In genomic region chr15:39887832-39888231, GRCh38 we compare ENCODE assay signal across 8 cellular contexts. TPM values are rescaled to one million over a fixed set of nuclear protein-coding genes. Genes with fewer than 3 reads are reported as not detected.
DNase-seq lines count a peak whose midpoint lies in the region; ATAC-seq and TF ChIP-seq lines count a peak whose summit lies in the region.

No MANE protein-coding gene starts in this region.

- no peaks in the 10 kb centered on the region for H3F3A ChIP-seq in DOHH2 (ENCODE audit: control insufficient read depth, insufficient read depth)

- no peak overlapping the region for H2BK12ac ChIP-seq in mesenchymal stem cell (ENCODE audit: low read length in 2 of 2)

- TF ChIP-seq CTCF in DOHH2 (IDR thresholded peaks at IDR 0.05; ENCODE audit: low read depth, low read length, poor library complexity, severe bottlenecking), result peak; percentile 42
- peak in 1 of 2 donors; percentile 25 for TF ChIP-seq CTCF in suprapubic skin (IDR thresholded peaks at IDR 0.05)

- no peak overlapping the region for H4K91ac ChIP-seq in mesenchymal stem cell (ENCODE audit: low read length)

- H3K23ac ChIP-seq in mesenchymal stem cell (ENCODE audit: low read length in 2 of 2), result no peak overlapping the region

- no peaks in the 10 kb centered on the region for H3K36me3 ChIP-seq in DOHH2 (ENCODE audit: control insufficient read depth, low read length)
- H3K36me3 ChIP-seq in mesenchymal stem cell (ENCODE audit: control insufficient read depth in 1 of 2, insufficient read depth in 2 of 2, low read depth in 1 of 2, low read length in 2 of 2), result peaks cover 0 to 2% of the 10 kb centered on the region in 2 experiments
- H3K36me3 ChIP-seq in suprapubic skin, result no peaks in the 10 kb centered on the region

- no peaks in the 10 kb centered on the region for H3K9me3 ChIP-seq in DOHH2 (ENCODE audit: control insufficient read depth, insufficient read depth, low read length)
- no peaks in the 10 kb centered on the region for H3K9me3 ChIP-seq in mesenchymal stem cell (ENCODE audit: control insufficient read depth, low read length)
- no peaks in the 10 kb centered on the region for H3K9me3 ChIP-seq in suprapubic skin

- no peak overlapping the region for H3K4me2 ChIP-seq in DOHH2 (ENCODE audit: low read length)
- H3K4me2 ChIP-seq in mesenchymal stem cell (ENCODE audit: low read length, poor library complexity, severe bottlenecking), result no peak overlapping the region

- DNase-seq in LHCN-M2 (ENCODE audit: low read depth), result peak; percentile 73
- DNase-seq in cerebellar cortex (ENCODE audit: low spot score), result peak; percentile 46
- DNase-seq in mesenchymal stem cell, result peak; percentile 69
- DNase-seq in suprapubic skin (ENCODE audit: low spot score in 2 of 2), result no peak
- no peak for DNase-seq in NCI-H2029 (lab: John Stamatoyannopoulos, UW)
- no peak for DNase-seq in effector memory CD8-positive, alpha-beta T cell

- ATAC-seq in effector memory CD8-positive, alpha-beta T cell (replicated peaks), result no peak
- no peak for ATAC-seq in HG03432 (IDR thresholded peaks at IDR 0.05; ENCODE audit: unreplicated experiment)

- H3K27me3 ChIP-seq in DOHH2 (ENCODE audit: control insufficient read depth, low read length) (peaks cover 29% of the 10 kb centered on the region), mesenchymal stem cell (ENCODE audit: control insufficient read depth in 1 of 2, insufficient read depth in 1 of 2, low read length in 2 of 2) (no peaks in the 10 kb centered on the region), suprapubic skin (no peaks in the 10 kb centered on the region)

- no peak overlapping the region for H2BK15ac ChIP-seq in mesenchymal stem cell (ENCODE audit: low read depth, poor library complexity, severe bottlenecking)

- no peak overlapping the region for H3K27ac Mint-ChIP-seq in effector memory CD8-positive, alpha-beta T cell

- no peak overlapping the region for H2BK5ac ChIP-seq in mesenchymal stem cell (ENCODE audit: low read depth, low read length, poor library complexity, severe bottlenecking)

- no peak for TF ChIP-seq POLR2A in suprapubic skin (IDR thresholded peaks at IDR 0.05)

- no peaks in the 10 kb centered on the region for H4K20me1 ChIP-seq in DOHH2 (ENCODE audit: control insufficient read depth, insufficient read depth, low read depth, low read length)

- no peak overlapping the region for H2AK5ac ChIP-seq in mesenchymal stem cell (ENCODE audit: low read length, severe bottlenecking)

- H3K27me3 Mint-ChIP-seq in effector memory CD8-positive, alpha-beta T cell, result peaks cover 27 to 35% of the 10 kb centered on the region in 2 donors

- H3K27ac ChIP-seq in DOHH2 (ENCODE audit: low read depth, low read length) (no peak overlapping the region), mesenchymal stem cell (ENCODE audit: low read length, poor library complexity, severe bottlenecking) (no peak overlapping the region), suprapubic skin (no peak overlapping the region)

- H3K9me2 ChIP-seq in DOHH2 (replicated peaks; ENCODE audit: control insufficient read depth, low read length), result no peaks in the 10 kb centered on the region

- no peak overlapping the region for H3K4me3 ChIP-seq in DOHH2 (ENCODE audit: low read length)
- H3K4me3 ChIP-seq in mesenchymal stem cell (ENCODE audit: insufficient read depth in 1 of 2, low read depth in 1 of 2, low read length in 2 of 2), result no peak overlapping the region
- no peak overlapping the region for H3K4me3 ChIP-seq in suprapubic skin

- H3K14ac ChIP-seq in mesenchymal stem cell (ENCODE audit: low read length in 2 of 2), result no peak overlapping the region

- H3K9ac ChIP-seq in mesenchymal stem cell (ENCODE audit: low read length), result no peak overlapping the region

- no peak overlapping the region for H3K4me3 Mint-ChIP-seq in effector memory CD8-positive, alpha-beta T cell

- H3K4ac ChIP-seq in mesenchymal stem cell (ENCODE audit: low read depth in 1 of 2, low read length in 2 of 2), result no peak overlapping the region

- H3K18ac ChIP-seq in mesenchymal stem cell (ENCODE audit: low read depth in 1 of 2, low read length in 2 of 2), result no peak overlapping the region

- H3K9me3 Mint-ChIP-seq in effector memory CD8-positive, alpha-beta T cell, result no peaks in the 10 kb centered on the region

- H2AFZ ChIP-seq in mesenchymal stem cell (ENCODE audit: low read depth, low read length), result no peak overlapping the region

- no peaks in the 10 kb centered on the region for H3K4me1 ChIP-seq in DOHH2 (ENCODE audit: control insufficient read depth, low read length)
- no peaks in the 10 kb centered on the region for H3K4me1 ChIP-seq in mesenchymal stem cell (ENCODE audit: control insufficient read depth, insufficient read depth, low read depth, low read length)
- H3K4me1 ChIP-seq in suprapubic skin, result no peaks in the 10 kb centered on the region

- H3K4me1 Mint-ChIP-seq in effector memory CD8-positive, alpha-beta T cell (ENCODE audit: low read depth in 2 of 2), result no peaks in the 10 kb centered on the region

- peaks cover 32% of the 10 kb centered on the region for H3K79me1 ChIP-seq in mesenchymal stem cell (replicated peaks; ENCODE audit: low read length, poor library complexity, severe bottlenecking)

- no peak for TF ChIP-seq EP300 in suprapubic skin (IDR thresholded peaks at IDR 0.05)

- no peaks in the 10 kb centered on the region for H3K79me2 ChIP-seq in DOHH2 (ENCODE audit: control insufficient read depth, low read length)

- WGBS in mesenchymal stem cell, result no CpG with 5 or more reads among the region's 1 CpG
- WGBS in suprapubic skin, result 29% methylated on average over 1 of the region's 1 CpG

- H4K8ac ChIP-seq in mesenchymal stem cell (ENCODE audit: low read length), result no peak overlapping the region

- no peak overlapping the region for H2BK120ac ChIP-seq in mesenchymal stem cell (ENCODE audit: low read depth, low read length)

- peaks cover 3% of the 10 kb centered on the region for H3K36me3 Mint-ChIP-seq in effector memory CD8-positive, alpha-beta T cell (ENCODE audit: insufficient read depth)

RNA-seq across cellular contexts. Expression of gene GPR176, which starts 32.2 kb away (rescaled TPM):
- 51.9 and 53.3 TPM in 2 replicates for total RNA-seq in LHCN-M2 (2014; rRNA removed)
- polyA plus RNA-seq in LHCN-M2 (2012), result 88.2 TPM
- polyA plus RNA-seq in mesenchymal stem cell (2013, experiment 1 of 2), result 13.3 TPM
- polyA plus RNA-seq in mesenchymal stem cell (2013, experiment 2 of 2), result 13.8 TPM
- 1 to 10 TPM; 1.3 to 4.2 (median 2.1) TPM for total RNA-seq in suprapubic skin

RNA-seq across cellular contexts. Expression of gene EIF2AK4, which starts 46.1 kb away (rescaled TPM):
- 83.7 and 94.0 TPM in 2 replicates for total RNA-seq in LHCN-M2 (2014; rRNA removed)
- 43.4 TPM for polyA plus RNA-seq in LHCN-M2 (2012)
- polyA plus RNA-seq in mesenchymal stem cell (2013, experiment 1 of 2), result 81.9 TPM
- 82.4 TPM for polyA plus RNA-seq in mesenchymal stem cell (2013, experiment 2 of 2)
- 10 to 100 TPM; 25.1 to 31.9 (median 26.2) TPM for total RNA-seq in suprapubic skin

Comparison
In these comparisons a context has a peak if more than half of its experiments do, and no peak if none do; other contexts are left out.
1. DNase-seq: peak in LHCN-M2 (single experiment), cerebellar cortex (single experiment) and mesenchymal stem cell (single experiment); none in suprapubic skin (0 of 2), NCI-H2029 (single experiment) and effector memory CD8-positive, alpha-beta T cell (0 of 3).
2. RNA of gene GPR176, which starts 32.2 kb away (total RNA-seq): 51.9 to 53.3 TPM in LHCN-M2; 1.3 to 4.2 TPM in suprapubic skin; every median in the first group is over 10 times any median in the second.